8 cellular contexts compared by ENCODE assay signal in genomic region chr12:96315741-96316481, GRCh38.
DNase-seq lines count a peak whose midpoint lies in the region; TF ChIP-seq lines count a peak whose summit lies in the region.
"Not testable (repeated sequence)": the region's sequence is repeated elsewhere in the genome, so short reads cannot be mapped to it uniquely, and the experiment has no call there.

No MANE protein-coding gene starts in this region.

- not testable (repeated sequence) for TF ChIP-seq CTCF in GM12875 (IDR thresholded peaks at IDR 0.05; ENCODE audit: borderline replicate concordance, insufficient read depth, low read depth, low read length); SU-DHL-6 (IDR thresholded peaks at IDR 0.05; ENCODE audit: insufficient read depth, low read length, poor library complexity, severe bottlenecking); osteoblast (IDR thresholded peaks at IDR 0.05; ENCODE audit: extremely low read depth, low read depth, low read length)

- H2AFZ ChIP-seq in SU-DHL-6 (ENCODE audit: low read depth, low read length, severe bottlenecking); osteoblast (ENCODE audit: low read length): not testable (repeated sequence)

- not testable (repeated sequence) for H3K9me2 ChIP-seq in SU-DHL-6 (replicated peaks; ENCODE audit: insufficient read depth, low read length)

- H3K27ac Mint-ChIP-seq in activated T-helper 2 cell treated with anti-CD3 and anti-CD28 coated beads, Interferon-gamma antibody, Interleukin-2, Interleukin-4, amounts not matched to agents 10 μg/mL and 5 μg/mL and 100 μg/mL, durations not matched to agents 14 hours and 24 hours and 36 hours: peak overlapping the region; percentile 76

- H3K4me1 Mint-ChIP-seq in activated T-helper 2 cell treated with anti-CD3 and anti-CD28 coated beads, Interferon-gamma antibody, Interleukin-2, Interleukin-4, amounts not matched to agents 10 μg/mL and 5 μg/mL and 100 μg/mL, durations not matched to agents 14 hours and 24 hours and 36 hours (ENCODE audit: low read depth): peaks cover 12% of the 10 kb centered on the region

- peak overlapping the region; percentile 90 for H3K27ac ChIP-seq in SU-DHL-6 (ENCODE audit: low read depth, low read length)
- H3K27ac ChIP-seq in effector memory CD4-positive, alpha-beta T cell (ENCODE audit: insufficient read depth, low read length, poor library complexity, severe bottlenecking): peak overlapping the region; percentile 32
- not testable (repeated sequence) for H3K27ac ChIP-seq in osteoblast (ENCODE audit: low read depth, low read length)
- peak overlapping the region; percentile 24 for H3K27ac ChIP-seq in urinary bladder (ENCODE audit: low read depth)

- intact Hi-C loops in activated T-helper 2 cell treated with anti-CD3 and anti-CD28 coated beads, Interferon-gamma antibody, Interleukin-2, Interleukin-4, amounts not matched to agents 10 μg/mL and 5 μg/mL and 100 μg/mL, durations not matched to agents 14 hours and 24 hours and 36 hours (cut with micrococcal nuclease): not testable (repeated sequence)

- H3K4me3 Mint-ChIP-seq in activated T-helper 2 cell treated with anti-CD3 and anti-CD28 coated beads, Interferon-gamma antibody, Interleukin-2, Interleukin-4, amounts not matched to agents 10 μg/mL and 5 μg/mL and 100 μg/mL, durations not matched to agents 14 hours and 24 hours and 36 hours (ENCODE audit: low read depth): peak overlapping the region; percentile 84

- H3K9me3 ChIP-seq in SU-DHL-6 (ENCODE audit: insufficient read depth, low read length); effector memory CD4-positive, alpha-beta T cell (ENCODE audit: control insufficient read depth, low read length); osteoblast (ENCODE audit: low read depth, low read length): not testable (repeated sequence)

- peaks cover 15% of the 10 kb centered on the region for H3K36me3 Mint-ChIP-seq in activated T-helper 2 cell treated with anti-CD3 and anti-CD28 coated beads, Interferon-gamma antibody, Interleukin-2, Interleukin-4, amounts not matched to agents 10 μg/mL and 5 μg/mL and 100 μg/mL, durations not matched to agents 14 hours and 24 hours and 36 hours (ENCODE audit: low read depth)

- peak overlapping the region; percentile 41 for H3K9ac ChIP-seq in SU-DHL-6 (ENCODE audit: low read length)

- DNase-seq in NCI-H1436 (lab: John Stamatoyannopoulos, UW) (peak; percentile 43), iPS-NIHi11 (ENCODE audit: low spot score) (peak; percentile 13)
- DNase-seq in activated T-helper 2 cell treated with anti-CD3 and anti-CD28 coated beads, Interferon-gamma antibody, Interleukin-2, Interleukin-4, amounts not matched to agents 10 μg/mL and 5 μg/mL and 100 μg/mL, durations not matched to agents 14 hours and 24 hours and 36 hours (ENCODE audit: low spot score): peak; percentile 14
- DNase-seq in effector memory CD4-positive, alpha-beta T cell: peak in 2 of 3 donors; percentile 14 to 46
- not testable (repeated sequence) for DNase-seq in osteoblast (ENCODE audit: insufficient read length, low spot score, missing footprints)

- peaks cover 29% of the 10 kb centered on the region for H3K79me2 ChIP-seq in SU-DHL-6 (ENCODE audit: insufficient read depth, low read length)
- peaks cover 46% of the 10 kb centered on the region for H3K79me2 ChIP-seq in osteoblast (ENCODE audit: insufficient read depth, low read length)

- H3K4me3 ChIP-seq in GM12875 (ENCODE audit: low read depth, low read length) (peak overlapping the region; percentile 39), SU-DHL-6 (ENCODE audit: insufficient read depth, low read length, poor library complexity, severe bottlenecking) (peak overlapping the region; percentile 45), osteoblast (ENCODE audit: insufficient read depth, low read length) (peak overlapping the region; percentile 28)
- H3K4me3 ChIP-seq in effector memory CD4-positive, alpha-beta T cell (ENCODE audit: insufficient read depth, low read depth, low read length, poor library complexity, severe bottlenecking); urinary bladder (ENCODE audit: low read depth, low read length): not testable (repeated sequence)

- not testable (repeated sequence) for H3K9me3 Mint-ChIP-seq in activated T-helper 2 cell treated with anti-CD3 and anti-CD28 coated beads, Interferon-gamma antibody, Interleukin-2, Interleukin-4, amounts not matched to agents 10 μg/mL and 5 μg/mL and 100 μg/mL, durations not matched to agents 14 hours and 24 hours and 36 hours

- not testable (repeated sequence) for H3F3A ChIP-seq in SU-DHL-6 (ENCODE audit: insufficient read depth)

- not testable (repeated sequence) for H3K27me3 Mint-ChIP-seq in activated T-helper 2 cell treated with anti-CD3 and anti-CD28 coated beads, Interferon-gamma antibody, Interleukin-2, Interleukin-4, amounts not matched to agents 10 μg/mL and 5 μg/mL and 100 μg/mL, durations not matched to agents 14 hours and 24 hours and 36 hours (ENCODE audit: low read depth)

- H4K20me1 ChIP-seq in SU-DHL-6 (ENCODE audit: low read depth, low read length); osteoblast (ENCODE audit: insufficient read depth, low read length): not testable (repeated sequence)

- peaks cover 22% of the 10 kb centered on the region; the same call in 1 of the 2 replicates for H3K36me3 ChIP-seq in SU-DHL-6 (ENCODE audit: low read length)
- H3K36me3 ChIP-seq in effector memory CD4-positive, alpha-beta T cell (ENCODE audit: control insufficient read depth, insufficient read depth, low read length); osteoblast (ENCODE audit: insufficient read depth, low read length); urinary bladder (ENCODE audit: insufficient read depth): not testable (repeated sequence)

- WGBS in urinary bladder: 76% methylated on average over 32 of the region's 33 CpGs

- not testable (repeated sequence) for H3K27me3 ChIP-seq in SU-DHL-6 (ENCODE audit: low read length); effector memory CD4-positive, alpha-beta T cell (replicated peaks; ENCODE audit: control insufficient read depth, insufficient read depth, low read length, poor library complexity, severe bottlenecking); osteoblast (ENCODE audit: insufficient read depth, low read length)

- peak overlapping the region; percentile 87 for H3K4me2 ChIP-seq in SU-DHL-6 (ENCODE audit: low read depth, low read length, poor library complexity, severe bottlenecking)
- H3K4me2 ChIP-seq in osteoblast (ENCODE audit: insufficient read depth, low read length): not testable (repeated sequence)

- not testable (repeated sequence) for H3K4me1 ChIP-seq in effector memory CD4-positive, alpha-beta T cell (ENCODE audit: control insufficient read depth, insufficient read depth, low read length, poor library complexity, severe bottlenecking); osteoblast (ENCODE audit: insufficient read depth, low read length); urinary bladder (ENCODE audit: insufficient read depth)
